ENCODE assay signal across 23 cellular contexts in genomic region chr9:129356871-129357772, GRCh38.
"Had no signal": no experiment of that assay in that cellular context is flagged by ENCODE, and none has a peak within 500 bp of the region (broad histone marks: within the 10 kb centered on the region; RNA-seq: fewer than 3 reads in every experiment).

No MANE protein-coding gene starts in this region.

- FAIRE-seq: bronchial epithelial cell had no signal

- H3K4me3 ChIP-seq: ascending aorta, body of pancreas, Peyer's patch had no signal

- H3K9me3 ChIP-seq: Peyer's patch had no signal

- H3K36me3 ChIP-seq: ascending aorta, Peyer's patch had no signal

- H3K27ac ChIP-seq: ascending aorta, body of pancreas, Peyer's patch, RWPE1 had no signal

- ATAC-seq: activated CD4-positive, CD25-positive, alpha-beta regulatory T cell treated with anti-CD3 and anti-CD28 coated beads, Interleukin-2, amount 50 U/mL, for 24 hours; activated CD8-positive, alpha-beta T cell treated with anti-CD3 and anti-CD28 coated beads for 36 hours; activated T-cell treated with anti-CD3 and anti-CD28 coated beads, Interleukin-2, amount 50 U/mL, for 72 hours; body of pancreas had no signal

- DNase-seq: activated CD4-positive, alpha-beta T cell treated with anti-CD3 and anti-CD28 coated beads for 4 hours; activated CD8-positive, alpha-beta memory T cell treated with anti-CD3 and anti-CD28 coated beads, Interleukin-2, amount 50 U/mL, for 4 hours; activated CD8-positive, alpha-beta T cell treated with anti-CD3 and anti-CD28 coated beads for 36 hours; activated naive CD4-positive, alpha-beta T cell treated with anti-CD3 and anti-CD28 coated beads, Interleukin-2, amount 50 U/mL, for 16 hours; activated naive CD8-positive, alpha-beta T cell treated with anti-CD3 and anti-CD28 coated beads, Interleukin-2, amount 10 ng/mL, durations not matched to agents 7 days and 5 days; activated T-cell treated with anti-CD3 and anti-CD28 coated beads, Interleukin-2, amount 50 U/mL, for 72 hours; body of pancreas; central memory CD4-positive, alpha-beta T cell; Karpas-422; MM.1S; NCI-H1105 treated with DMSO at 0.1 percent for 48 hours; NCI-H1436 treated with DMSO at 0.1 percent for 48 hours; NCI-H187; NCI-H2081; NCI-H510A treated with DMSO at 0.1 percent for 48 hours; NK-92 treated with Interleukin-12 subunit alpha and Interleukin-12 subunit beta, amount 100 ng/mL, for 24 hours; OCI-M1; Peyer's patch; SHP77 had no signal

- H3K27me3 ChIP-seq: ascending aorta had no signal
